ENCODE assay signal across 23 cellular contexts in the genomic region with DNA sequence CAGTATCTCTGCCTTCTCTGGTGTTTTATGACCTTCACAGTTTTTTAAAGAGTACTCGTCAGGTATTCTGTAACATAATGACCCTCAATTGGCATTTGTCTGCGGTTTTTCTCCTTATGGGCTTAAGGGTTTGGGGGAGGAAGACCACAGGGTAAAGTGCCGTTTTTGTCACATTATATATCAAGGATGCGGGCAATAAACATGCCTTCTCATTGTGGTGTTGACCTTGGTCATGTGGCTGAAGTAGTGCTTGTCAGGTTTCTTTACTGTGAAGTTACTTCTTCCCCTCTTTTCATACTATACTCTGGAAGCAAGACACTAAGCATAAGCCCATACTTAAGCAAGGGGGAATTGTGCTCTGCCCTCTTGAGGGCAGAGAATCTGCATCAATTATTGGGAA. TPM values are rescaled to one million over a fixed set of nuclear protein-coding genes. Genes with fewer than 3 reads are reported as not detected.
A peak's percentile ranks its signal among the peaks of the same experiment; 100 is the strongest.
DNase-seq lines count a peak whose midpoint lies in the region; ATAC-seq and TF ChIP-seq lines count a peak whose summit lies in the region.
"Had no signal": no experiment of that assay in that cellular context is flagged by ENCODE, and none has a peak within 500 bp of the region (broad histone marks: within the 10 kb centered on the region; RNA-seq: fewer than 3 reads in every experiment).

No MANE protein-coding gene starts in this region.

- ATAC-seq in psoas muscle (no peak), gastroesophageal sphincter (no peak)
- ATAC-seq: HCT116, HepG2 had no signal

- WGBS in psoas muscle, 3 donors = 26 to 44% (median 29%) methylated on average over 4 of the region's 4 CpGs
- 84 to 88% methylated on average over 4 of the region's 4 CpGs for WGBS in gastroesophageal sphincter (ENCODE audit: low coverage in 1 of 2), 2 donors

- H3K9me3 ChIP-seq in psoas muscle = peaks cover 10% of the 10 kb centered on the region
- H3K9me3 ChIP-seq in gastroesophageal sphincter = no peaks in the 10 kb centered on the region
- H3K9me3 ChIP-seq: SJSA1 had no signal

- H3K27me3 ChIP-seq in psoas muscle (ENCODE audit: insufficient read depth in 3 of 3, low read length in 2 of 3) = no peaks in the 10 kb centered on the region
- H3K27me3 ChIP-seq in gastroesophageal sphincter = no peaks in the 10 kb centered on the region
- H3K27me3 ChIP-seq: BLaER1, SJSA1 had no signal

- H3K36me3 ChIP-seq in psoas muscle (ENCODE audit: insufficient read depth in 1 of 2, low read depth in 1 of 2) (peaks cover 0 to 6% of the 10 kb centered on the region in 2 donors), gastroesophageal sphincter (no peaks in the 10 kb centered on the region)
- H3K36me3 ChIP-seq: SJSA1 had no signal

- intact Hi-C loops in psoas muscle (cut with DNase I) = no loop called here

- peaks cover 33% of the 10 kb centered on the region for H3K4me1 ChIP-seq in psoas muscle
- H3K4me1 ChIP-seq in gastroesophageal sphincter = no peaks in the 10 kb centered on the region
- H3K4me1 ChIP-seq: BLaER1, SJSA1 had no signal

- no peak for TF ChIP-seq POLR2A in gastroesophageal sphincter (IDR thresholded peaks at IDR 0.05)

- H3K27ac ChIP-seq in psoas muscle (peak overlapping the region; percentile 96), gastroesophageal sphincter (no peak overlapping the region)
- H3K27ac ChIP-seq: BLaER1, HL-60, KMS-11, SJSA1 had no signal

- H3K4me3 ChIP-seq in psoas muscle (no peak overlapping the region), gastroesophageal sphincter (no peak overlapping the region)
- H3K4me3 ChIP-seq: BLaER1, SJSA1 had no signal

- peak; percentile 13 for DNase-seq in GF-D8 (lab: John Stamatoyannopoulos, UW)
- peak; percentile 84 for DNase-seq in KBM-7
- DNase-seq in OCI-M1 (lab: John Stamatoyannopoulos, UW) = peak; percentile 90
- DNase-seq in psoas muscle = no peak
- no peak for DNase-seq in GM19238 (ENCODE audit: insufficient read length, low spot score)
- no peak for DNase-seq in DMS53 (lab: John Stamatoyannopoulos, UW)
- DNase-seq: CD4-positive, alpha-beta T cell; GDM1; NCI-H1092 treated with DMSO at 0.1 percent for 48 hours; NCI-H1436 treated with DMSO at 0.1 percent for 48 hours; NCI-H1930; NCI-H226; NCI-H774; NK-92 treated with Interleukin-12 subunit alpha and Interleukin-12 subunit beta, amount 100 ng/mL, for 24 hours; T-helper 1 cell had no signal

- no peak for TF ChIP-seq EP300 in gastroesophageal sphincter (IDR thresholded peaks at IDR 0.05)

- in situ Hi-C loops in KBM-7 (cut with MboI; ENCODE audit: low pct_unique_long_range_greater_than_20kb, low sequenced_read_pairs) = no loop called here

- TF ChIP-seq CTCF in psoas muscle (IDR thresholded peaks at IDR 0.05) = no peak
- no peak for TF ChIP-seq CTCF in gastroesophageal sphincter (IDR thresholded peaks at IDR 0.05)

RNA-seq across cellular contexts. Expression of a gene that starts 16.6 kb away (rescaled TPM):
- total RNA-seq in psoas muscle = 100 to 1,000 TPM; 216 to 413 (median 266) TPM
- 100 to 1,000 TPM; 114 to 214 (median 154) TPM for polyA plus RNA-seq in psoas muscle
- 10 to 100 TPM in 1 of 4 donors, 1 to 10 TPM in 2, under 1 TPM in 1; 0.79 to 16.2 (median 3.9) TPM for total RNA-seq in gastroesophageal sphincter
- total RNA-seq: HT-29 had no signal

Comparison
In these comparisons a context has a peak if more than half of its experiments do, and no peak if none do; other contexts are left out.
1. DNase-seq: peak in GF-D8 (single experiment), KBM-7 (single experiment) and OCI-M1 (single experiment); none in psoas muscle (0 of 2), GM19238 (single experiment) and DMS53 (single experiment).
2. RNA of a gene that starts 16.6 kb away (total RNA-seq): 216 to 413 TPM in psoas muscle; 0.79 to 16.2 TPM in gastroesophageal sphincter; every median in the first group is over 10 times any median in the second.